In the genomic region with DNA sequence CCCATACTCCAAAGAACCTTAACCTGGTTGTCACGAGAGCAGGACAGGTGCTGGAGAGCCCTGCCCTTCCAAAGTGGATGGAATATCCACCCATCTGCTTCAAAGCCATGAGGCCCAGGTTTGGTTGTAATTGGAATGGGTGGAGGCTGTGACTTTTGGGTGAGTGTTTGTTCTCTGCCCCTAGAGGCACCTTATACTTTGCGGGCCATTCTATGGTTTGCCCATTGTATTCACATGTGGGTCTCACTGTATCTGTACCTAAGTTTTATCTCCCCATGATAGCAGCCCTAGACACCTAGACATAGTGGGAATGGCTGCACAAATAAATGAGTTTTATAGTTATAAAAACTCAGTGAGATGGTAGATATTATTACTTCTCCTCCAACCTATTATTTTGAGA, we compare ENCODE assay signal across 23 cellular contexts.
DNase-seq lines count a peak whose midpoint lies in the region; ATAC-seq, FAIRE-seq and TF ChIP-seq lines count a peak whose summit lies in the region.
"Had no signal": no experiment of that assay in that cellular context is flagged by ENCODE, and none has a peak within 500 bp of the region (broad histone marks: within the 10 kb centered on the region; RNA-seq: fewer than 3 reads in every experiment).

No MANE protein-coding gene starts in this region.

- no peak overlapping the region for H3K27ac ChIP-seq in HepG2 (ENCODE audit: extremely low read length, insufficient read depth, low read length)
- H3K27ac ChIP-seq in right lobe of liver, result no peak overlapping the region
- H3K27ac ChIP-seq in GM23338 (ENCODE audit: low read depth), result no peak overlapping the region
- H3K27ac ChIP-seq in IMR-90 (ENCODE audit: insufficient read depth, low read length), result no peak overlapping the region
- H3K27ac ChIP-seq in trophoblast cell (ENCODE audit: low read depth, low read length), result no peak overlapping the region
- H3K27ac ChIP-seq: 22Rv1; BLaER1 treated with 17β-estradiol and CSF1 and Interleukin-3, amounts not matched to agents 10 nM and 100 nM; C4-2B had no signal

- intact Hi-C loops in HepG2 (cut with micrococcal nuclease; ENCODE audit: unreplicated experiment) (no loop called here), right lobe of liver (cut with DNase I) (no loop called here), IMR-90 (cut with micrococcal nuclease) (no loop called here)

- no peak overlapping the region for H2AFZ ChIP-seq in HepG2 (ENCODE audit: low read length)
- H2AFZ ChIP-seq in GM23338, result no peak overlapping the region
- no peak overlapping the region for H2AFZ ChIP-seq in IMR-90 (replicated peaks; ENCODE audit: low read length, poor library complexity)
- no peak overlapping the region for H2AFZ ChIP-seq in trophoblast cell (ENCODE audit: insufficient read depth, low read length, poor library complexity)

- no peaks in the 10 kb centered on the region for H3K79me2 ChIP-seq in HepG2 (ENCODE audit: insufficient read depth, low read length)
- H3K79me2 ChIP-seq in GM23338 (replicated peaks; ENCODE audit: insufficient read depth), result no peaks in the 10 kb centered on the region
- H3K79me2 ChIP-seq in trophoblast cell (ENCODE audit: control insufficient read depth, insufficient read depth, low read length, poor library complexity), result no peaks in the 10 kb centered on the region

- peak overlapping the region; percentile 43 for H2BK12ac ChIP-seq in trophoblast cell (ENCODE audit: low read length)

- H3K9me3 ChIP-seq in HepG2 (ENCODE audit: low read length) (no peaks in the 10 kb centered on the region), right lobe of liver (no peaks in the 10 kb centered on the region), IMR-90 (ENCODE audit: control insufficient read depth, insufficient read depth, low read length) (no peaks in the 10 kb centered on the region), trophoblast cell (ENCODE audit: insufficient read depth, low read depth, low read length) (no peaks in the 10 kb centered on the region)
- H3K9me3 ChIP-seq: Caco-2 had no signal

- no peaks in the 10 kb centered on the region for H3K36me3 ChIP-seq in HepG2 (replicated peaks in 1 of 2; ENCODE audit: control insufficient read depth in 1 of 2, insufficient read depth in 2 of 2, low read length in 2 of 2)
- H3K36me3 ChIP-seq in right lobe of liver, result peaks cover 0 to 4% (median 0%) of the 10 kb centered on the region in 4 donors
- no peaks in the 10 kb centered on the region for H3K36me3 ChIP-seq in GM23338 (ENCODE audit: insufficient read depth)
- peaks cover 19% of the 10 kb centered on the region for H3K36me3 ChIP-seq in IMR-90 (ENCODE audit: control insufficient read depth, insufficient read depth, low read length)
- H3K36me3 ChIP-seq in trophoblast cell (ENCODE audit: control insufficient read depth in 1 of 2, insufficient read depth in 2 of 2, low read length in 2 of 2), result peaks cover 0 to 2% of the 10 kb centered on the region in 2 experiments

- no peak overlapping the region for H3K27ac Mint-ChIP-seq in GM23338
- no peak overlapping the region for H3K27ac Mint-ChIP-seq in activated T-helper 17 cell treated with anti-CD3 and anti-CD28 coated beads, Interleukin-2, amount 50 U/mL, for 72 hours
- H3K27ac Mint-ChIP-seq: B cell; CD4-positive, alpha-beta T cell; CD8-positive, alpha-beta T cell had no signal

- H3K36me3 Mint-ChIP-seq in GM23338 (ENCODE audit: low read depth), result no peaks in the 10 kb centered on the region
- no peaks in the 10 kb centered on the region for H3K36me3 Mint-ChIP-seq in activated T-helper 17 cell treated with anti-CD3 and anti-CD28 coated beads, Interleukin-2, amount 50 U/mL, for 72 hours (ENCODE audit: low read depth)
- H3K36me3 Mint-ChIP-seq: CD8-positive, alpha-beta T cell had no signal

- no peaks in the 10 kb centered on the region for H3K9me2 ChIP-seq in GM23338 (ENCODE audit: insufficient read depth)

- H3K14ac ChIP-seq in IMR-90 (replicated peaks; ENCODE audit: low read depth, low read length) (no peak overlapping the region), trophoblast cell (ENCODE audit: low read length) (peak overlapping the region; percentile 17)

- H3K23ac ChIP-seq in IMR-90 (ENCODE audit: low read depth, low read length), result no peak overlapping the region
- H3K23ac ChIP-seq in trophoblast cell (ENCODE audit: low read length), result no peak overlapping the region

- no TSS peak for BruUV-seq in HepG2 (replicated peaks; lab: Mats Ljungman, UMichigan)
- no TSS peak for BruUV-seq in IMR-90 (replicated peaks; lab: Mats Ljungman, UMichigan)

- H3K27me3 Mint-ChIP-seq in GM23338 (ENCODE audit: insufficient read depth, low read depth, poor library complexity), result no peaks in the 10 kb centered on the region
- peaks cover 3% of the 10 kb centered on the region for H3K27me3 Mint-ChIP-seq in activated T-helper 17 cell treated with anti-CD3 and anti-CD28 coated beads, Interleukin-2, amount 50 U/mL, for 72 hours
- H3K27me3 Mint-ChIP-seq: B cell; CD4-positive, alpha-beta T cell had no signal

- no peaks in the 10 kb centered on the region for H3F3A ChIP-seq in GM23338 (replicated peaks; ENCODE audit: low read depth)

- H4K12ac ChIP-seq in trophoblast cell (ENCODE audit: low read depth, low read length), result no peak overlapping the region

- H3K18ac ChIP-seq in IMR-90 (ENCODE audit: low read depth, low read length), result no peak overlapping the region
- H3K18ac ChIP-seq in trophoblast cell (ENCODE audit: low read length), result no peak overlapping the region

- FAIRE-seq in HepG2 (lab: Jason Lieb, UNC), result no peak
- FAIRE-seq: D721Med, G401.6, GM12891 had no signal

- peak overlapping the region; percentile 56; the same call in 1 of the 2 replicates for H2AK5ac ChIP-seq in IMR-90 (ENCODE audit: low read depth, low read length)
- peak overlapping the region; percentile 18 for H2AK5ac ChIP-seq in trophoblast cell (ENCODE audit: low read length)

- H2BK5ac ChIP-seq in IMR-90 (ENCODE audit: low read depth, low read length, poor library complexity, severe bottlenecking) (no peak overlapping the region), trophoblast cell (ENCODE audit: low read depth, low read length, poor library complexity) (peak overlapping the region; percentile 25)

- H3K79me1 ChIP-seq in IMR-90 (ENCODE audit: low read depth in 1 of 2, low read length in 2 of 2), result peaks cover 38 to 77% of the 10 kb centered on the region in 2 experiments
- H3K79me1 ChIP-seq in trophoblast cell (ENCODE audit: low read length), result peaks cover 16% of the 10 kb centered on the region

- no peaks in the 10 kb centered on the region for H4K20me1 ChIP-seq in HepG2 (ENCODE audit: insufficient read depth, low read length)
- H4K20me1 ChIP-seq in GM23338 (replicated peaks; ENCODE audit: insufficient read depth), result no peaks in the 10 kb centered on the region
- H4K20me1 ChIP-seq in IMR-90 (ENCODE audit: insufficient read depth, low read length), result peaks cover 35% of the 10 kb centered on the region; the same call in 1 of the 2 replicates

- dilution Hi-C loops in IMR-90 (cut with HindIII; ENCODE audit: low sequenced_read_pairs, unreplicated experiment), result no loop called here

- POLR2A ChIA-PET in HepG2 (lab: Yijun Ruan, JAX) (no interaction called here), IMR-90 (lab: Charles Lee; ENCODE audit: unreplicated experiment) (no interaction called here)

- H3K9me3 Mint-ChIP-seq in GM23338, result no peaks in the 10 kb centered on the region; the same call in 2 of the 3 replicates
- H3K9me3 Mint-ChIP-seq in activated T-helper 17 cell treated with anti-CD3 and anti-CD28 coated beads, Interleukin-2, amount 50 U/mL, for 72 hours, result no peaks in the 10 kb centered on the region
- H3K9me3 Mint-ChIP-seq: CD4-positive, alpha-beta T cell; CD8-positive, alpha-beta T cell had no signal

- H4K5ac ChIP-seq in IMR-90 (ENCODE audit: low read depth, low read length), result no peak overlapping the region

- H2BK120ac ChIP-seq in IMR-90 (ENCODE audit: low read depth, low read length) (no peak overlapping the region), trophoblast cell (ENCODE audit: insufficient read depth, low read length, poor library complexity) (peak overlapping the region; percentile 57)

- peaks cover 29% of the 10 kb centered on the region for H3K4me1 ChIP-seq in HepG2 (ENCODE audit: insufficient read depth, low read length)
- peaks cover 0 to 7% (median 1%) of the 10 kb centered on the region in 4 donors for H3K4me1 ChIP-seq in right lobe of liver
- no peaks in the 10 kb centered on the region for H3K4me1 ChIP-seq in GM23338 (ENCODE audit: insufficient read depth)
- H3K4me1 ChIP-seq in IMR-90 (ENCODE audit: control insufficient read depth, insufficient read depth, low read length), result peaks cover 6% of the 10 kb centered on the region
- peaks cover 12 to 32% of the 10 kb centered on the region in 2 experiments for H3K4me1 ChIP-seq in trophoblast cell (ENCODE audit: control insufficient read depth in 1 of 2, insufficient read depth in 2 of 2, low read length in 2 of 2)

- no peak overlapping the region for H2AK9ac ChIP-seq in IMR-90 (replicated peaks; ENCODE audit: low read depth, low read length, poor library complexity)

- no peak overlapping the region for H3K4ac ChIP-seq in IMR-90 (ENCODE audit: low read depth, low read length)
- H3K4ac ChIP-seq in trophoblast cell (ENCODE audit: low read depth, low read length), result no peak overlapping the region

- no peak for TF ChIP-seq CTCF in HepG2 (CRISPR knock-in tag; IDR thresholded peaks at IDR 0.05)
- TF ChIP-seq CTCF in right lobe of liver (IDR thresholded peaks at IDR 0.05), result no peak
- no peak for TF ChIP-seq CTCF in GM23338 (conservative IDR thresholded peaks at IDR 0.05; ENCODE audit: low read depth in 2 of 2)
- TF ChIP-seq CTCF in IMR-90 (conservative IDR thresholded peaks at IDR 0.05; ENCODE audit: low read depth, low read length), result no peak

- peaks cover 30% of the 10 kb centered on the region for H3K9me1 ChIP-seq in IMR-90 (ENCODE audit: insufficient read depth, low read length)

- H3K4me3 ChIP-seq in HepG2 (replicated peaks in 1 of 3; ENCODE audit: insufficient read depth in 1 of 3, low read depth in 2 of 3, low read length in 3 of 3) (no peak overlapping the region), right lobe of liver (no peak overlapping the region), GM23338 (no peak overlapping the region), IMR-90 (ENCODE audit: insufficient read depth, low read depth, low read length) (no peak overlapping the region), trophoblast cell (ENCODE audit: low read depth, low read length) (no peak overlapping the region)
- H3K4me3 ChIP-seq: BLaER1 treated with 17β-estradiol and CSF1 and Interleukin-3, amounts not matched to agents 10 nM and 100 nM had no signal

- WGBS in HepG2 (ENCODE audit: low lambda C conversion rate), result 100% methylated on average over 2 of the region's 2 CpGs
- 100% methylated on average over 1 of the region's 2 CpGs for WGBS in right lobe of liver (ENCODE audit: insufficient coverage, low coverage, low lambda C conversion rate, missing lambda C conversion rate)
- no CpG with 5 or more reads among the region's 2 CpGs for WGBS in IMR-90 (ENCODE audit: extremely low coverage in 2 of 2, insufficient read length in 1 of 2), 2 experiments
- no CpG with 5 or more reads among the region's 2 CpGs for WGBS in trophoblast cell (ENCODE audit: extremely low coverage, insufficient coverage, insufficient read length)

- H3K9ac ChIP-seq in HepG2 (ENCODE audit: insufficient read depth, low read depth, low read length), result no peak overlapping the region
- H3K9ac ChIP-seq in IMR-90 (ENCODE audit: low read depth, low read length), result no peak overlapping the region
- H3K9ac ChIP-seq in trophoblast cell (ENCODE audit: low read length), result no peak overlapping the region
- H3K9ac ChIP-seq: BLaER1 treated with 17β-estradiol and CSF1 and Interleukin-3, amounts not matched to agents 10 nM and 100 nM had no signal

- H3K4me1 Mint-ChIP-seq in GM23338, result no peaks in the 10 kb centered on the region
- H3K4me1 Mint-ChIP-seq in activated T-helper 17 cell treated with anti-CD3 and anti-CD28 coated beads, Interleukin-2, amount 50 U/mL, for 72 hours, result peaks cover 6% of the 10 kb centered on the region

- H3K4me2 ChIP-seq in HepG2 (ENCODE audit: low read depth, low read length), result no peak overlapping the region
- no peak overlapping the region for H3K4me2 ChIP-seq in GM23338
- no peak overlapping the region for H3K4me2 ChIP-seq in IMR-90 (ENCODE audit: low read depth, low read length)
- no peak overlapping the region for H3K4me2 ChIP-seq in trophoblast cell (ENCODE audit: low read length)

- H4K91ac ChIP-seq in IMR-90 (ENCODE audit: insufficient read depth, low read depth, low read length) (no peak overlapping the region), trophoblast cell (ENCODE audit: low read depth, low read length) (peak overlapping the region; percentile 49)

- no peak overlapping the region for H3K4me3 Mint-ChIP-seq in GM23338
- no peak overlapping the region for H3K4me3 Mint-ChIP-seq in activated T-helper 17 cell treated with anti-CD3 and anti-CD28 coated beads, Interleukin-2, amount 50 U/mL, for 72 hours
- H3K4me3 Mint-ChIP-seq: B cell; CD4-positive, alpha-beta T cell; CD8-positive, alpha-beta T cell had no signal

- H2BK20ac ChIP-seq in IMR-90 (ENCODE audit: low read depth, low read length), result no peak overlapping the region

- CTCF ChIA-PET in HepG2 (lab: Yijun Ruan, JAX; ENCODE audit: low intra/inter-chr PET ratio, low total read pairs), result no interaction called here
- CTCF ChIA-PET in IMR-90 (lab: Yijun Ruan, JAX), result no interaction called here

- in situ Hi-C loops in HepG2 (cut with HindIII; ENCODE audit: extremely low pct_ligation_motif_present, low pct_unique_long_range_greater_than_20kb) (no loop called here), IMR-90 (cut with MboI; ENCODE audit: low sequenced_read_pairs) (no loop called here)

- ATAC-seq in HepG2 (peak; percentile 29), right lobe of liver (no peak), GM23338 (peak; percentile 35; the same call in 1 of the 3 replicates), IMR-90 (ENCODE audit: low read depth) (no peak), GM19324 (IDR thresholded peaks at IDR 0.05; ENCODE audit: low FRiP score, unreplicated experiment) (no peak), GM18867 (IDR thresholded peaks at IDR 0.05; ENCODE audit: unreplicated experiment) (no peak)
- ATAC-seq in activated T-helper 17 cell treated with anti-CD3 and anti-CD28 coated beads, Interleukin-2, amount 50 U/mL, for 72 hours (replicated peaks), result no peak
- ATAC-seq: CD8-positive, alpha-beta T cell had no signal

- TF ChIP-seq EP300 in HepG2 (IDR thresholded peaks at IDR 0.05; ENCODE audit: low read depth in 2 of 2, low read length in 2 of 2) (no peak), HepG2 (CRISPR knock-in tag; IDR thresholded peaks at IDR 0.05; ENCODE audit: borderline replicate concordance) (no peak)

- H3K56ac ChIP-seq in IMR-90 (ENCODE audit: extremely low read depth, insufficient read depth, low read length), result no peak overlapping the region

- DNase-seq in HepG2 (ENCODE audit: low spot score) (no peak), right lobe of liver (no peak), GM23338 (ENCODE audit: low spot score) (no peak), IMR-90 (no peak), trophoblast cell (no peak)
- DNase-seq: ACHN; AML-193; Caco-2; Calu3; CD4-positive, alpha-beta T cell; CD8-positive, alpha-beta T cell; DMS79 treated with DMSO at 0.1 percent for 48 hours; GF-D8 had no signal

- no peak overlapping the region for H2BK15ac ChIP-seq in IMR-90 (ENCODE audit: low read depth, low read length)

- H3K27me3 ChIP-seq in HepG2 (ENCODE audit: control insufficient read depth in 1 of 2, insufficient read depth in 2 of 2, low read length in 2 of 2) (no peaks in the 10 kb centered on the region), right lobe of liver (no peaks in the 10 kb centered on the region), GM23338 (ENCODE audit: insufficient read depth) (no peaks in the 10 kb centered on the region), IMR-90 (ENCODE audit: control insufficient read depth, insufficient read depth, low read length) (no peaks in the 10 kb centered on the region), trophoblast cell (ENCODE audit: insufficient read depth, low read length) (no peaks in the 10 kb centered on the region)
- H3K27me3 ChIP-seq: BLaER1 treated with 17β-estradiol and CSF1 and Interleukin-3, amounts not matched to agents 10 nM and 100 nM had no signal

- TF ChIP-seq POLR2A in HepG2 (IDR thresholded peaks at IDR 0.05; ENCODE audit: insufficient read depth in 1 of 2, low read depth in 2 of 2, low read length in 2 of 2) (no peak), right lobe of liver (IDR thresholded peaks at IDR 0.05) (no peak), IMR-90 (IDR thresholded peaks at IDR 0.05; ENCODE audit: low read depth, low read length) (no peak)

- TF ChIP-seq RAD21 in HepG2 (CRISPR knock-in tag; IDR thresholded peaks at IDR 0.05) (no peak), IMR-90 (IDR thresholded peaks at IDR 0.05; ENCODE audit: low read length) (no peak)

- H4K8ac ChIP-seq in IMR-90 (ENCODE audit: low read depth in 2 of 2, low read length in 2 of 2) (no peak overlapping the region), trophoblast cell (ENCODE audit: low read depth, low read length) (no peak overlapping the region)

Comparison
In these comparisons a context has a peak if more than half of its experiments do, and no peak if none do; other contexts are left out.
1. ATAC-seq: peak in HepG2 (single experiment) and GM23338 (single experiment); none in right lobe of liver (0 of 4), IMR-90 (single experiment), activated T-helper 17 cell treated with anti-CD3 and anti-CD28 coated beads, Interleukin-2, amount 50 U/mL, for 72 hours (single experiment), GM19324 (single experiment) and GM18867 (single experiment).